ENCODE assay signal across 1 cellular context in genomic region chr22:25447067-25447688, GRCh38.
TF ChIP-seq lines count a peak whose summit lies in the region.

No MANE protein-coding gene starts in this region.

TF ChIP-seq in HepG2, 621 proteins besides CTCF, POLR2A, EP300 and RAD21 (continued from another document):
- TF ChIP-seq FOXP4 (CRISPR knock-in tag; IDR thresholded peaks at IDR 0.05) (peak; percentile 11; the same call in 1 of the 2 replicates), MXI1 (IDR thresholded peaks at IDR 0.05; ENCODE audit: borderline replicate concordance, low read depth, low read length) (peak; percentile 31; the same call in 1 of the 3 replicates), ZNF710 (CRISPR knock-in tag; IDR thresholded peaks at IDR 0.05; ENCODE audit: borderline replicate concordance) (0 out of 2 replicates have a peak, but pooled peaks have one; percentile 43), RBAK (CRISPR knock-in tag; IDR thresholded peaks at IDR 0.05) (no peak), ZNF124 (CRISPR knock-in tag; IDR thresholded peaks at IDR 0.05) (0 out of 2 replicates have a peak, but pooled peaks have one; percentile 31), TAF1 (CRISPR knock-in tag; IDR thresholded peaks at IDR 0.05) (no peak), ZNF572 (CRISPR knock-in tag; IDR thresholded peaks at IDR 0.05) (no peak), PPARG (CRISPR knock-in tag; conservative IDR thresholded peaks at IDR 0.05) (0 out of 2 replicates have a peak, but pooled peaks have one; percentile 8), ZNF230 (CRISPR knock-in tag; IDR thresholded peaks at IDR 0.05) (no peak), SOX5 (CRISPR knock-in tag; IDR thresholded peaks at IDR 0.05; ENCODE audit: borderline replicate concordance) (peak; percentile 70), CSRNP1 (CRISPR knock-in tag; IDR thresholded peaks at IDR 0.05) (no peak), NR3C1 (CRISPR knock-in tag; IDR thresholded peaks at IDR 0.05) (no peak), TOE1 (CRISPR knock-in tag; IDR thresholded peaks at IDR 0.05) (no peak), ZGPAT (CRISPR knock-in tag; IDR thresholded peaks at IDR 0.05) (0 out of 2 replicates have a peak, but pooled peaks have one; percentile 9), GZF1 (CRISPR knock-in tag; IDR thresholded peaks at IDR 0.05) (no peak), TCF7 (IDR thresholded peaks at IDR 0.05; ENCODE audit: low read depth) (no peak), ZFX (CRISPR knock-in tag; IDR thresholded peaks at IDR 0.05; ENCODE audit: low read depth) (no peak), HNF4G (IDR thresholded peaks at IDR 0.05; ENCODE audit: borderline replicate concordance, low read depth, low read length) (peak; percentile 63), HNF4G (CRISPR knock-in tag; IDR thresholded peaks at IDR 0.05; ENCODE audit: borderline replicate concordance, low read depth) (no peak; the same call in 1 of the 2 replicates), ZNF839 (CRISPR knock-in tag; IDR thresholded peaks at IDR 0.05; ENCODE audit: borderline replicate concordance) (no peak)
- TF ChIP-seq, protein P1, sequence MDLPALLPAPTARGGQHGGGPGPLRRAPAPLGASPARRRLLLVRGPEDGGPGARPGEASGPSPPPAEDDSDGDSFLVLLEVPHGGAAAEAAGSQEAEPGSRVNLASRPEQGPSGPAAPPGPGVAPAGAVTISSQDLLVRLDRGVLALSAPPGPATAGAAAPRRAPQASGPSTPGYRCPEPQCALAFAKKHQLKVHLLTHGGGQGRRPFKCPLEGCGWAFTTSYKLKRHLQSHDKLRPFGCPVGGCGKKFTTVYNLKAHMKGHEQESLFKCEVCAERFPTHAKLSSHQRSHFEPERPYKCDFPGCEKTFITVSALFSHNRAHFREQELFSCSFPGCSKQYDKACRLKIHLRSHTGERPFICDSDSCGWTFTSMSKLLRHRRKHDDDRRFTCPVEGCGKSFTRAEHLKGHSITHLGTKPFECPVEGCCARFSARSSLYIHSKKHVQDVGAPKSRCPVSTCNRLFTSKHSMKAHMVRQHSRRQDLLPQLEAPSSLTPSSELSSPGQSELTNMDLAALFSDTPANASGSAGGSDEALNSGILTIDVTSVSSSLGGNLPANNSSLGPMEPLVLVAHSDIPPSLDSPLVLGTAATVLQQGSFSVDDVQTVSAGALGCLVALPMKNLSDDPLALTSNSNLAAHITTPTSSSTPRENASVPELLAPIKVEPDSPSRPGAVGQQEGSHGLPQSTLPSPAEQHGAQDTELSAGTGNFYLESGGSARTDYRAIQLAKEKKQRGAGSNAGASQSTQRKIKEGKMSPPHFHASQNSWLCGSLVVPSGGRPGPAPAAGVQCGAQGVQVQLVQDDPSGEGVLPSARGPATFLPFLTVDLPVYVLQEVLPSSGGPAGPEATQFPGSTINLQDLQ (CRISPR knock-in tag; IDR thresholded peaks at IDR 0.05), result no peak
- TF ChIP-seq, protein P2, sequence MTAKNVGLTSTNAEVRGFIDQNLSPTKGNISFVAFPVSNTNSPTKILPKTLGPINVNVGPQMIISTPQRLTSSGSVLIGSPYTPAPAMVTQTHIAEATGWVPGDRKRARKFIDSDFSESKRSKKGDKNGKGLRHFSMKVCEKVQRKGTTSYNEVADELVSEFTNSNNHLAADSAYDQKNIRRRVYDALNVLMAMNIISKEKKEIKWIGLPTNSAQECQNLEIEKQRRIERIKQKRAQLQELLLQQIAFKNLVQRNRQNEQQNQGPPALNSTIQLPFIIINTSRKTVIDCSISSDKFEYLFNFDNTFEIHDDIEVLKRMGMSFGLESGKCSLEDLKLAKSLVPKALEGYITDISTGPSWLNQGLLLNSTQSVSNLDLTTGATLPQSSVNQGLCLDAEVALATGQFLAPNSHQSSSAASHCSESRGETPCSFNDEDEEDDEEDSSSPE (CRISPR knock-in tag; IDR thresholded peaks at IDR 0.05), result no peak
